Comparison of ENCODE assay signal across 26 cellular contexts in genomic region chr6:150953860-150954259, GRCh38.
"Had no signal": no experiment of that assay in that cellular context is flagged by ENCODE, and none has a peak within 500 bp of the region (broad histone marks: within the 10 kb centered on the region; RNA-seq: fewer than 3 reads in every experiment).

No MANE protein-coding gene starts in this region.

- H3K4me3 Mint-ChIP-seq: immature natural killer cell; naive thymus-derived CD8-positive, alpha-beta T cell; nephron; stimulated activated effector memory CD8-positive, alpha-beta T cell treated with anti-CD3 and anti-CD28 coated beads, Interleukin-12 subunit alpha, Interleukin-12 subunit beta, amount 100 ng/mL, for 72 hours; stimulated activated naive CD8-positive, alpha-beta T cell treated with anti-CD3 and anti-CD28 coated beads, Interleukin-15, Interleukin-2, amounts not matched to agents 100 ng/mL and 50 ng/mL, for 24 hours; type B pancreatic cell had no signal

- DNase-seq: hypothalamus; immature natural killer cell; kidney; left ventricle myocardium inferior; mesendoderm; naive thymus-derived CD8-positive, alpha-beta T cell; nucleus accumbens; pancreas; posterior cingulate gyrus; retina; right cardiac atrium; sigmoid colon; small intestine; spleen; stimulated activated CD4-positive, alpha-beta T cell treated with anti-CD3 and anti-CD28 coated beads, Interleukin-4, amount 100 ng/mL, for 24 hours; stimulated activated naive CD4-positive, alpha-beta T cell; substantia nigra; uterus had no signal

- H3K27ac Mint-ChIP-seq: immature natural killer cell; naive thymus-derived CD8-positive, alpha-beta T cell; stimulated activated effector memory CD8-positive, alpha-beta T cell treated with anti-CD3 and anti-CD28 coated beads, Interleukin-12 subunit alpha, Interleukin-12 subunit beta, amount 100 ng/mL, for 72 hours; stimulated activated naive CD8-positive, alpha-beta T cell treated with anti-CD3 and anti-CD28 coated beads, Interleukin-15, Interleukin-2, amounts not matched to agents 100 ng/mL and 50 ng/mL, for 24 hours; type B pancreatic cell had no signal

- ATAC-seq: naive thymus-derived CD8-positive, alpha-beta T cell; pancreas; stimulated activated effector memory CD8-positive, alpha-beta T cell treated with anti-CD3 and anti-CD28 coated beads, Interleukin-12 subunit alpha, Interleukin-12 subunit beta, amount 100 ng/mL, for 72 hours had no signal

- H3K9me3 ChIP-seq: left ventricle myocardium inferior, pancreas, prostate gland, sigmoid colon, spleen, tibial nerve, uterus had no signal

- H3K4me1 Mint-ChIP-seq: immature natural killer cell; nephron; stimulated activated effector memory CD8-positive, alpha-beta T cell treated with anti-CD3 and anti-CD28 coated beads, Interleukin-12 subunit alpha, Interleukin-12 subunit beta, amount 100 ng/mL, for 72 hours had no signal

- H3K27me3 ChIP-seq: pancreas, sigmoid colon, spleen, tibial nerve, uterus had no signal

- FAIRE-seq: islet of Langerhans, kidney, pancreas, small intestine had no signal

- H3K36me3 ChIP-seq: prostate gland, uterus had no signal

- H3K27me3 Mint-ChIP-seq: naive thymus-derived CD8-positive, alpha-beta T cell; stimulated activated naive CD8-positive, alpha-beta T cell treated with anti-CD3 and anti-CD28 coated beads, Interleukin-15, Interleukin-2, amounts not matched to agents 100 ng/mL and 50 ng/mL, for 24 hours; type B pancreatic cell had no signal

- H3K4me3 ChIP-seq: left ventricle myocardium inferior, lung, pancreas, prostate gland, sigmoid colon, spleen, tibial nerve, uterus had no signal

- H3K9me3 Mint-ChIP-seq: immature natural killer cell; naive thymus-derived CD8-positive, alpha-beta T cell; nephron; stimulated activated effector memory CD8-positive, alpha-beta T cell treated with anti-CD3 and anti-CD28 coated beads, Interleukin-12 subunit alpha, Interleukin-12 subunit beta, amount 100 ng/mL, for 72 hours; stimulated activated naive CD8-positive, alpha-beta T cell treated with anti-CD3 and anti-CD28 coated beads, Interleukin-15, Interleukin-2, amounts not matched to agents 100 ng/mL and 50 ng/mL, for 24 hours; type B pancreatic cell had no signal

- H3K4me1 ChIP-seq: left ventricle myocardium inferior, pancreas, prostate gland, spleen, uterus had no signal

- H3K27ac ChIP-seq: left ventricle myocardium inferior, pancreas, prostate gland, sigmoid colon, spleen, uterus had no signal
